ENCODE assay signal across 14 cellular contexts in the genomic region with DNA sequence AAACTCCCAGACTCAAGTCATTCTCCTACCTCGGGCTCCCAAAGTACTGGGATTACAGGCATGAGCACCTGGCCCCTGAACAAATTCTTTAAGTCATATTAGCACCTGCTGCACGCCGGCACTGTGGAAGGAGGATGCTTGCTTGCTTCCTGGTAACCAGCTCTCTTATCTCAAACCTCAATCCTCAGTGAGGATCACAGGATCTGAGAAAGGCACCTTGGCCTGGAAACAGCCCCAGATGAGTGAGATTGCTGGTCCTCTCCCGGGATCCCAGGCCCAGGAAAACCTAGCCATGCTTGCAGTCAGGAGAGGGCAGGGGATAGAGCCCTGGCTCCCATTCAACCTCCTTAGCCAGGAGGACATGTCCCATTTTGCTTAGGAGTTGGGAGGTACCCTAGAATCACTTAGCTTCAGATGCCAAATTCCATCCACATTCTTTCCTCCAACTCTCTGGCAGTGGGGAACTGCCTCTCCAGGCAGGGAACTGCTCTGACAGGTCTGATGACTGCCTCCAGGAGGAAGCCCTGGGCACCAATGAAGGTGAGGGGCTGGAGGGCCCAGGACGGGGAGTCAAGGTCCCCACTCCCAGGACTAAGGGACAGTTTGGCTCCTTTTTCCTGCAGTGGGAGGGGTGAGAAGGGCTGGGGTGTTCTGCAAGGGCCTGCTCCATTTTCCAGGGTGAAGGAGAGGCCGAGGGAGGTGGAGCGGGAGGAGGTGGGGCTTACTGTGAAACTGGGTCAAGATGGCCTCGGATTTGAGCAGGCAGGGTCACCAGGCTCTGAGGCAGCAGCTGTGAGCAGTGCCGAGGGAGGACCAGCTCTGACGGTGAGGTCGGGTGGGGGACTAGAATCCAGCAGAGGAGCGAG. TPM values are rescaled to one million over a fixed set of nuclear protein-coding genes. Genes with fewer than 3 reads are reported as not detected.
DNase-seq lines count a peak whose midpoint lies in the region; ATAC-seq and TF ChIP-seq lines count a peak whose summit lies in the region.
"Had no signal": no experiment of that assay in that cellular context is flagged by ENCODE, and none has a peak within 500 bp of the region (broad histone marks: within the 10 kb centered on the region; RNA-seq: fewer than 3 reads in every experiment).

No MANE protein-coding gene starts in this region.

- H3K36me3 Mint-ChIP-seq in H9 (ENCODE audit: insufficient read depth in 1 of 3, low read depth in 3 of 3) = peaks cover 7 to 30% (median 27%) of the 10 kb centered on the region in 3 experiments; a peak in 6 of 7 replicates

- H3K4me3 ChIP-seq in coronary artery (peak overlapping the region; percentile 24), left lung (no peak overlapping the region), skeletal muscle tissue (ENCODE audit: low read length in 3 of 3) (peak overlapping the region in 2 of 3 donors; percentile 13 to 56), Karpas-422 (ENCODE audit: low read length) (no peak overlapping the region)

- H3K56ac ChIP-seq in H9 (ENCODE audit: insufficient read length, low read depth, low read length) = no peak overlapping the region

- no peak overlapping the region for H2AK5ac ChIP-seq in H9 (ENCODE audit: insufficient read length, low read length)

- H2AFZ ChIP-seq in H9 (ENCODE audit: low read length) = no peak overlapping the region
- H2AFZ ChIP-seq in Karpas-422 (ENCODE audit: low read length) = no peak overlapping the region

- H3K9me2 ChIP-seq in Karpas-422 (replicated peaks; ENCODE audit: insufficient read depth, low read length) = no peaks in the 10 kb centered on the region

- no peak overlapping the region for H3K4me2 ChIP-seq in H9 (ENCODE audit: insufficient read depth, insufficient read length, low read length)
- no peak overlapping the region for H3K4me2 ChIP-seq in Karpas-422 (ENCODE audit: low read depth, low read length, poor library complexity, severe bottlenecking)

- no peak overlapping the region for H3K18ac ChIP-seq in H9 (ENCODE audit: insufficient read length, low read depth, low read length)

- H3K4me1 ChIP-seq in H9 (ENCODE audit: insufficient read depth, low read length) (no peaks in the 10 kb centered on the region), left lung (peaks cover 13 to 16% of the 10 kb centered on the region in 2 donors), skeletal muscle tissue (ENCODE audit: control insufficient read depth in 3 of 3, insufficient read depth in 3 of 3, low read length in 3 of 3) (peaks cover 15 to 37% (median 26%) of the 10 kb centered on the region in 3 donors), Karpas-422 (ENCODE audit: low read length) (no peaks in the 10 kb centered on the region)

- no peak overlapping the region for H3K4me3 Mint-ChIP-seq in H9

- H2BK120ac ChIP-seq in H9 (ENCODE audit: low read depth, low read length, poor library complexity, severe bottlenecking) = no peak overlapping the region

- H3K27ac Mint-ChIP-seq in H9 = peak overlapping the region; percentile 31 to 80 (median 75); a peak in 4 of 7 replicates

- no peak overlapping the region for H3K4ac ChIP-seq in H9 (ENCODE audit: low read depth, low read length)

- H2BK20ac ChIP-seq in H9 (ENCODE audit: low read depth, low read length, poor library complexity, severe bottlenecking) = no peak overlapping the region

- no CpG with 5 or more reads among the region's 12 CpGs for WGBS in H9 (ENCODE audit: extremely low coverage, insufficient read length, low lambda C conversion rate)

- no peak overlapping the region for H3K9ac ChIP-seq in H9 (ENCODE audit: extremely low read depth, insufficient read length, low read length)
- H3K9ac ChIP-seq in skeletal muscle tissue (ENCODE audit: low read depth in 1 of 3, low read length in 3 of 3) = peak overlapping the region; percentile 65 to 74 (median 70)
- no peak overlapping the region for H3K9ac ChIP-seq in Karpas-422 (ENCODE audit: low read length)

- DNase-seq in H9 = no peak
- DNase-seq in coronary artery (ENCODE audit: low spot score) = peak; percentile 90
- DNase-seq in left lung = peak in 1 of 2 donors; percentile 63
- DNase-seq in Karpas-422 = no peak
- DNase-seq in NCI-H446 treated with DMSO at 0.1 percent for 48 hours (lab: John Stamatoyannopoulos, UW) = no peak
- DNase-seq in stimulated activated CD4-positive, alpha-beta T cell treated with anti-CD3 and anti-CD28 coated beads, Interleukin-1b, Interleukin-23, amount 100 ng/mL, for 48 hours = no peak
- DNase-seq: activated CD4-positive, alpha-beta T cell treated with anti-CD3 and anti-CD28 coated beads, Interleukin-2, amount 50 U/mL, for 4 hours; DMS79 treated with DMSO at 0.1 percent for 48 hours had no signal

- H2BK5ac ChIP-seq in H9 (ENCODE audit: insufficient read length, low read length) = no peak overlapping the region

- no peak overlapping the region for H2BK15ac ChIP-seq in H9 (ENCODE audit: low read depth, low read length)

- H3K27me3 ChIP-seq in H9 (ENCODE audit: insufficient read depth, low read length) (no peaks in the 10 kb centered on the region), left lung (no peaks in the 10 kb centered on the region), skeletal muscle tissue (ENCODE audit: control insufficient read depth in 3 of 3, insufficient read depth in 3 of 3, low read length in 3 of 3) (peaks cover 0 to 10% (median 0%) of the 10 kb centered on the region in 3 donors), Karpas-422 (ENCODE audit: low read length) (no peaks in the 10 kb centered on the region)

- no peak overlapping the region for H3T11ph ChIP-seq in H9 (ENCODE audit: low read length)

- ATAC-seq in left lung (peak; percentile 81), GM21390 (IDR thresholded peaks at IDR 0.05; ENCODE audit: unreplicated experiment) (no peak)
- ATAC-seq: left colon, Panc1 had no signal

- H4K20me1 ChIP-seq in H9 (ENCODE audit: control insufficient read depth, insufficient read depth, insufficient read length) (no peaks in the 10 kb centered on the region), Karpas-422 (ENCODE audit: insufficient read depth, low read depth, low read length) (peaks cover 4% of the 10 kb centered on the region; the same call in 1 of the 2 replicates)

- no peak overlapping the region for H3K27ac ChIP-seq in H9 (ENCODE audit: insufficient read length, low read depth, low read length)
- H3K27ac ChIP-seq in coronary artery = peak overlapping the region; percentile 88 to 93
- peak overlapping the region; percentile 75 to 77 for H3K27ac ChIP-seq in left lung
- peak overlapping the region; percentile 80 for H3K27ac ChIP-seq in skeletal muscle tissue (ENCODE audit: low read depth, low read length)
- no peak overlapping the region for H3K27ac ChIP-seq in Karpas-422 (ENCODE audit: low read length)

- H3K9me3 ChIP-seq in H9 (ENCODE audit: control insufficient read depth, low read depth, low read length) (no peaks in the 10 kb centered on the region), left lung (no peaks in the 10 kb centered on the region), skeletal muscle tissue (ENCODE audit: control insufficient read depth in 3 of 3, low read length in 3 of 3) (no peaks in the 10 kb centered on the region), Karpas-422 (ENCODE audit: low read length) (no peaks in the 10 kb centered on the region)

- peaks cover 4 to 56% of the 10 kb centered on the region in 2 donors for H3K36me3 ChIP-seq in left lung
- H3K36me3 ChIP-seq in skeletal muscle tissue (ENCODE audit: control insufficient read depth in 3 of 3, insufficient read depth in 3 of 3, low read length in 3 of 3) = peaks cover 22 to 24% (median 23%) of the 10 kb centered on the region in 3 donors
- peaks cover 8% of the 10 kb centered on the region for H3K36me3 ChIP-seq in Karpas-422 (ENCODE audit: insufficient read depth, low read length)

- H3K4me1 Mint-ChIP-seq in H9 = peaks cover 6 to 14% of the 10 kb centered on the region in 2 experiments

- no peaks in the 10 kb centered on the region for H3K79me2 ChIP-seq in H9 (ENCODE audit: insufficient read depth, low read length)
- H3K79me2 ChIP-seq in Karpas-422 (ENCODE audit: low read length) = no peaks in the 10 kb centered on the region

- H3K14ac ChIP-seq in H9 (ENCODE audit: insufficient read depth, low read length) = no peak overlapping the region

- H4K5ac ChIP-seq in H9 (ENCODE audit: insufficient read length, low read depth, low read length) = no peak overlapping the region

- no peak overlapping the region for H4K8ac ChIP-seq in H9 (replicated peaks; ENCODE audit: insufficient read length, low read depth, low read length)

- no peaks in the 10 kb centered on the region for H3K79me1 ChIP-seq in H9 (ENCODE audit: insufficient read depth, low read depth, low read length, poor library complexity, severe bottlenecking)

- intact Hi-C loops in left lung (cut with DNase I) = no loop called here

- no peak overlapping the region for H3K23ac ChIP-seq in H9 (ENCODE audit: insufficient read length, low read depth, low read length)

- no peaks in the 10 kb centered on the region for H3K27me3 Mint-ChIP-seq in H9 (ENCODE audit: low read depth)

- H2BK12ac ChIP-seq in H9 (ENCODE audit: insufficient read length, low read depth, low read length) = no peak overlapping the region

- TF ChIP-seq CTCF in H9 (conservative IDR thresholded peaks at IDR 0.05) (no peak), coronary artery (IDR thresholded peaks at IDR 0.05) (no peak), left lung (IDR thresholded peaks at IDR 0.05) (no peak)

- H3K9me3 Mint-ChIP-seq in H9 = no peaks in the 10 kb centered on the region

- no peak overlapping the region for H4K91ac ChIP-seq in H9 (ENCODE audit: insufficient read length, low read depth, low read length)

- no peaks in the 10 kb centered on the region for H3K23me2 ChIP-seq in H9 (ENCODE audit: insufficient read length, low read depth, low read length, poor library complexity, severe bottlenecking)

RNA-seq across cellular contexts. Expression of a gene that starts 9.5 kb away (rescaled TPM):
- total RNA-seq in H9 (2021) = 0.11 TPM in 2 replicates
- total RNA-seq in left lung = under 1 TPM; 0.05 to 0.09 TPM
- under 0.01 TPM for total RNA-seq in skeletal muscle tissue
- not detected in 2 replicates for total RNA-seq in Karpas-422 (2014; rRNA removed; shearing (Covaris generic); ENCODE audit: low replicate concordance)
- total RNA-seq: chondrocyte, M059J had no signal

RNA-seq across cellular contexts. Expression of a gene that starts 12.3 kb away (rescaled TPM):
- total RNA-seq in H9 (2021) = 58.6 and 67.2 TPM in 2 replicates
- 100 to 1,000 TPM in 1 of 2 donors, 10 to 100 TPM in 1; 91.2 to 112 TPM for total RNA-seq in left lung
- total RNA-seq in skeletal muscle tissue = 12.5 TPM
- 26.7 and 44.9 TPM in 2 replicates for total RNA-seq in Karpas-422 (2014; rRNA removed; shearing (Covaris generic); ENCODE audit: low replicate concordance)

RNA-seq across cellular contexts. Expression of a gene that starts 28.2 kb away (rescaled TPM):
- 0.22 and 0.72 TPM in 2 replicates for total RNA-seq in H9 (2021)
- total RNA-seq in left lung = 10 to 100 TPM in 1 of 2 donors, 1 to 10 TPM in 1; 2.7 to 11.7 TPM
- total RNA-seq in skeletal muscle tissue = 0.52 TPM
- 33.4 and 39.2 TPM in 2 replicates for total RNA-seq in Karpas-422 (2014; rRNA removed; shearing (Covaris generic); ENCODE audit: low replicate concordance)
- total RNA-seq: chondrocyte, M059J had no signal

Comparison
In these comparisons a context has a peak if more than half of its experiments do, and no peak if none do; other contexts are left out.
1. H3K27ac ChIP-seq: peak in coronary artery (2 of 2), left lung (2 of 2) and skeletal muscle tissue (single experiment); none in H9 (single experiment) and Karpas-422 (single experiment).
2. H3K9ac ChIP-seq: peak in skeletal muscle tissue (3 of 3); none in H9 (single experiment) and Karpas-422 (single experiment).
3. H3K4me3 ChIP-seq: peak in coronary artery (single experiment) and skeletal muscle tissue (2 of 3); none in left lung (0 of 2) and Karpas-422 (single experiment).